ENCODE assay signal across 1 cellular context in the genomic region with DNA sequence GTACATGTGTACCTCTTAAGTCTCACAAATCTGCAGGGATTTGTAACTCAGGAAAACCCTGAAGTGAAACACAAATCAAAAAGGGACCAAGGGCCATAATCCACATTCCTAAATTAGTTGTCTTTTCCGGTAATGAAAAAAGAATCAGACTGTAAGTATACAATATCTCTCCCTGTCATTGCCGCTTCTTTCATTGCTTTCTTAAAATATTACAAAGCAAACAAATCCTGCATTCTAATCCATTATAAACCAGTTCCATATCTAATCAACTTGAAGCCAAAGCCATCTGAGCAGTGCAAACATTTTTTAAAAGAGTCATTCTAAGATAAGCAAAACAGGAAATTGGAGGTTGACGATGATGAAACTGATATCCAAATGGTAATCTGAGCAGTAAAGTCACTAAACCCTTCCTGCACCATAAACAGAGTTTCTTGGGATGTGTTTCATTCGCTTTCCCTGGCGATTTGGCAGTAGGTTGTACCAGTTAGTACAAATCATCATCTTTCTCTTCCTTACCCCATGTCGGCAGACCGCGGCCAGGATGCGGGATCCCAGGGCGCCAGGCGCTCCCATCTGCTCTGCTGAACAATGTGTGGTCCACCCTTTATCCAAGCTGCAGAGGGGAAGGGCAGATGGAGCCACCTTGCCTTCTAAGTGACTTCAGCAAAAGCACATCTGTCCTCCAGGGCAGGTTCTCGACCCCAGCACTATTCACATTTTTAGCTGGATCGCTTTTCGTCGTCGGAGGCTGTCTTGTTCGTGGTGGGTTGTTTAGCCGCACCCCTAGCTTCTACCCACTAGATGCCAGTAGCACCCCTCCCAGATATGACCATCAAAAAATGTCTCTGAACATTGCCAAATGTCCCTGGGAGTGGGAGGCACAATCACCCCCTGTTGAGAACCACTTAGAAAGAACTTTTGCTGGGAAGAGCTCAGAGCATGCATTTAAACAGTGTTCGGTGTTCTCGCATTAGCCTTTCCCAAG.
TF ChIP-seq lines count a peak whose summit lies in the region.

No MANE protein-coding gene starts in this region.

TF ChIP-seq in HepG2, 621 proteins besides CTCF, POLR2A, EP300 and RAD21:
- TF ChIP-seq, protein P1, sequence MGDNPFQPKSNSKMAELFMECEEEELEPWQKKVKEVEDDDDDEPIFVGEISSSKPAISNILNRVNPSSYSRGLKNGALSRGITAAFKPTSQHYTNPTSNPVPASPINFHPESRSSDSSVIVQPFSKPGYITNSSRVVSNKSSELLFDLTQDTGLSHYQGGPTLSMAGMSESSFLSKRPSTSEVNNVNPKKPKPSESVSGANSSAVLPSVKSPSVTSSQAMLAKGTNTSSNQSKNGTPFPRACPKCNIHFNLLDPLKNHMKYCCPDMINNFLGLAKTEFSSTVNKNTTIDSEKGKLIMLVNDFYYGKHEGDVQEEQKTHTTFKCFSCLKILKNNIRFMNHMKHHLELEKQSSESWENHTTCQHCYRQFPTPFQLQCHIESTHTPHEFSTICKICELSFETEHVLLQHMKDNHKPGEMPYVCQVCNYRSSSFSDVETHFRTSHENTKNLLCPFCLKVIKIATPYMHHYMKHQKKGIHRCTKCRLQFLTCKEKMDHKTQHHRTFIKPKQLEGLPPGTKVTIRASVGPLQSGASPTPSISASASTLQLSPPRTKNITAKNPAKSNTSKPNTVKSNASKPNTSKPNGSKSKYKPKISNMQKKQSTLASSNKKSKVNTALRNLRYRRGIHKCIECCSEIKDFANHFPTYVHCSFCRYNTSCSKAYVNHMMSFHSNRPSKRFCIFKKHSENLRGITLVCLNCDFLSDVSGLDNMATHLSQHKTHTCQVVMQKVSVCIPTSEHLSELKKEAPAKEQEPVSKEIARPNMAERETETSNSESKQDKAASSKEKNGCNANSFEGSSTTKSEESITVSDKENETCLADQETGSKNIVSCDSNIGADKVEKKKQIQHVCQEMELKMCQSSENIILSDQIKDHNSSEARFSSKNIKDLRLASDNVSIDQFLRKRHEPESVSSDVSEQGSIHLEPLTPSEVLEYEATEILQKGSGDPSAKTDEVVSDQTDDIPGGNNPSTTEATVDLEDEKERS (CRISPR knock-in tag; IDR thresholded peaks at IDR 0.05), result no peak
- TF ChIP-seq, protein P2, sequence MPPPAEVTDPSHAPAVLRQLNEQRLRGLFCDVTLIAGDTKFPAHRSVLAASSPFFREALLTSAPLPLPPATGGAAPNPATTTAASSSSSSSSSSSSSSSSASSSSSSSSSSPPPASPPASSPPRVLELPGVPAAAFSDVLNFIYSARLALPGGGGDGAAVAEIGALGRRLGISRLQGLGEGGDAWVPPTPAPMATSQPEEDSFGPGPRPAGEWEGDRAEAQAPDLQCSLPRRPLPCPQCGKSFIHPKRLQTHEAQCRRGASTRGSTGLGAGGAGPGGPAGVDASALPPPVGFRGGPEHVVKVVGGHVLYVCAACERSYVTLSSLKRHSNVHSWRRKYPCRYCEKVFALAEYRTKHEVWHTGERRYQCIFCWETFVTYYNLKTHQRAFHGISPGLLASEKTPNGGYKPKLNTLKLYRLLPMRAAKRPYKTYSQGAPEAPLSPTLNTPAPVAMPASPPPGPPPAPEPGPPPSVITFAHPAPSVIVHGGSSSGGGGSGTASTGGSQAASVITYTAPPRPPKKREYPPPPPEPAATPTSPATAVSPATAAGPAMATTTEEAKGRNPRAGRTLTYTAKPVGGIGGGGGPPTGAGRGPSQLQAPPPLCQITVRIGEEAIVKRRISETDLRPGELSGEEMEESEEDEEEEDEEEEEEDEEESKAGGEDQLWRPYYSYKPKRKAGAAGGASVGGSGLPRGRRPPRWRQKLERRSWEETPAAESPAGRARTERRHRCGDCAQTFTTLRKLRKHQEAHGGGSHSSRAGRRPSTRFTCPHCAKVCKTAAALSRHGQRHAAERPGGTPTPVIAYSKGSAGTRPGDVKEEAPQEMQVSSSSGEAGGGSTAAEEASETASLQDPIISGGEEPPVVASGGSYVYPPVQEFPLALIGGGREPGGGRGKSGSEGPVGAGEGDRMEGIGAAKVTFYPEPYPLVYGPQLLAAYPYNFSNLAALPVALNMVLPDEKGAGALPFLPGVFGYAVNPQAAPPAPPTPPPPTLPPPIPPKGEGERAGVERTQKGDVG (CRISPR knock-in tag; IDR thresholded peaks at IDR 0.05; ENCODE audit: borderline replicate concordance), result no peak
- TF ChIP-seq TCF7L2 (IDR thresholded peaks at IDR 0.05; ENCODE audit: low read depth, low read length) (no peak), STAG1 (CRISPR knock-in tag; IDR thresholded peaks at IDR 0.05) (peak; percentile 9; the same call in 1 of the 2 replicates), ZNF367 (CRISPR knock-in tag; IDR thresholded peaks at IDR 0.05; ENCODE audit: borderline replicate concordance) (no peak), ZSCAN25 (CRISPR knock-in tag; IDR thresholded peaks at IDR 0.05) (no peak)
- TF ChIP-seq, protein P3, sequence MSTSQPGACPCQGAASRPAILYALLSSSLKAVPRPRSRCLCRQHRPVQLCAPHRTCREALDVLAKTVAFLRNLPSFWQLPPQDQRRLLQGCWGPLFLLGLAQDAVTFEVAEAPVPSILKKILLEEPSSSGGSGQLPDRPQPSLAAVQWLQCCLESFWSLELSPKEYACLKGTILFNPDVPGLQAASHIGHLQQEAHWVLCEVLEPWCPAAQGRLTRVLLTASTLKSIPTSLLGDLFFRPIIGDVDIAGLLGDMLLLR (CRISPR knock-in tag; IDR thresholded peaks at IDR 0.05), result no peak
